Comparison of ENCODE assay signal across 8 cellular contexts in the genomic region with DNA sequence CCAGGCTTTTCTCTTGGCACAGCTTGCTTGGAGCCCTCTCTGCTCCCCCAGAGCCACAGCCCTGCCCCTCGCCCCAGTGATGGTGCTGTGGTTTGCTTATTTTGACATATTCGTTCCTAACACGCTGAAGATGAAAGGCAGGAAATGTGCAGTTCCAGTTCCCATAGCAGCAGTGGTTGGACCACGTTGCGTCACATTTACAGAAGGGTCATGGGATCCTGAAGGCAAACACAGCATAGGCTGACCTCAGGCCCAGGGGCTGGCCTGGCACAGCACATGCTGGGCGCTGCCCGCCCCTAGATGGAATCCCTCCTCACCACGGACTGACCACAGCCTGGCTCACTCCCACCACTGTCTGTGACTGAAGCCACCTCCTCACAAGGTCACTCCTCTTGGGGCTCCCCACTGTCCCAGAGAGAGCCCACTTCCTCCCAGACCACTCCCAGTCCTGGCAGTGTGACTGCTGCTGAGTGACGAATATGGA. TPM values are rescaled to one million over a fixed set of nuclear protein-coding genes. Genes with fewer than 3 reads are reported as not detected.
A peak's percentile ranks its signal among the peaks of the same experiment; 100 is the strongest.
DNase-seq lines count a peak whose midpoint lies in the region; ATAC-seq lines count a peak whose summit lies in the region.

No MANE protein-coding gene starts in this region.

- H3K4me3 ChIP-seq in stomach smooth muscle (ENCODE audit: low read length in 2 of 2) = peak overlapping the region in 1 of 2 donors; percentile 29

- peaks cover 25% of the 10 kb centered on the region for H3K4me1 Mint-ChIP-seq in central memory CD8-positive, alpha-beta T cell
- peaks cover 36 to 66% (median 57%) of the 10 kb centered on the region in 4 donors for H3K4me1 Mint-ChIP-seq in naive thymus-derived CD8-positive, alpha-beta T cell

- H3K4me3 Mint-ChIP-seq in central memory CD8-positive, alpha-beta T cell = peak overlapping the region; percentile 40
- peak overlapping the region; percentile 52 to 80 (median 70) for H3K4me3 Mint-ChIP-seq in naive thymus-derived CD8-positive, alpha-beta T cell

- H3K4me1 ChIP-seq in stomach smooth muscle (ENCODE audit: control insufficient read depth, insufficient read depth, low read length) = peaks cover 48% of the 10 kb centered on the region

- no peaks in the 10 kb centered on the region for H3K27me3 ChIP-seq in stomach smooth muscle (ENCODE audit: control insufficient read depth in 1 of 2, insufficient read depth in 2 of 2, low read length in 2 of 2)

- no peaks in the 10 kb centered on the region for H3K9me3 Mint-ChIP-seq in central memory CD8-positive, alpha-beta T cell
- H3K9me3 Mint-ChIP-seq in naive thymus-derived CD8-positive, alpha-beta T cell = no peaks in the 10 kb centered on the region

- H3K36me3 Mint-ChIP-seq in central memory CD8-positive, alpha-beta T cell (ENCODE audit: insufficient read depth) = peaks cover 14% of the 10 kb centered on the region
- H3K36me3 Mint-ChIP-seq in naive thymus-derived CD8-positive, alpha-beta T cell = no peaks in the 10 kb centered on the region

- H3K27ac ChIP-seq in stomach smooth muscle (ENCODE audit: low read length) = peak overlapping the region; percentile 31

- H3K27me3 Mint-ChIP-seq in central memory CD8-positive, alpha-beta T cell = no peaks in the 10 kb centered on the region
- peaks cover 0 to 2% (median 0%) of the 10 kb centered on the region in 5 donors for H3K27me3 Mint-ChIP-seq in naive thymus-derived CD8-positive, alpha-beta T cell

- H3K27ac Mint-ChIP-seq in central memory CD8-positive, alpha-beta T cell (ENCODE audit: low read depth) = peak overlapping the region; percentile 91
- H3K27ac Mint-ChIP-seq in naive thymus-derived CD8-positive, alpha-beta T cell = peak overlapping the region; percentile 89 to 100 (median 99)

- POLR2A ChIA-PET in naive thymus-derived CD8-positive, alpha-beta T cell (lab: Charles Lee) = interaction anchor here (1.0 to 1.4 kb wide), 3 partner anchors 9 to 29 kb away, joined by 3 read pairs; no protein-coding TSS in a partner anchor

- H3K9ac ChIP-seq in stomach smooth muscle (ENCODE audit: low read length in 2 of 2) = no peak overlapping the region

- DNase-seq in EL (peak; percentile 98), HuH-7 (ENCODE audit: low spot score) (no peak), middle frontal gyrus (ENCODE audit: extremely low spot score, low spot score) (no peak)
- peak; percentile 54 to 56 for DNase-seq in activated CD4-positive, alpha-beta T cell treated with anti-CD3 and anti-CD28 coated beads for 4 hours
- DNase-seq in central memory CD8-positive, alpha-beta T cell (ENCODE audit: low spot score in 2 of 2) = peak; percentile 64 to 87
- peak; percentile 48 to 97 (median 92) for DNase-seq in naive thymus-derived CD8-positive, alpha-beta T cell

- ATAC-seq in HG03442 (IDR thresholded peaks at IDR 0.05; ENCODE audit: unreplicated experiment) = peak; percentile 86
- ATAC-seq in central memory CD8-positive, alpha-beta T cell (replicated peaks; ENCODE audit: extremely low read depth, poor library complexity, severe bottlenecking) = peak; percentile 95
- peak; percentile 86 to 90 for ATAC-seq in naive thymus-derived CD8-positive, alpha-beta T cell

- no peaks in the 10 kb centered on the region for H3K9me3 ChIP-seq in stomach smooth muscle (ENCODE audit: control insufficient read depth in 2 of 2, low read length in 2 of 2)

- H3K36me3 ChIP-seq in stomach smooth muscle (ENCODE audit: control insufficient read depth in 2 of 2, insufficient read depth in 2 of 2, low read length in 2 of 2) = no peaks in the 10 kb centered on the region

RNA-seq across cellular contexts. Expression of a gene that starts 14.2 kb away (rescaled TPM):
- not detected for total RNA-seq in naive thymus-derived CD8-positive, alpha-beta T cell
- polyA plus RNA-seq in naive thymus-derived CD8-positive, alpha-beta T cell = not detected

Comparison
In these comparisons a context has a peak if more than half of its experiments do, and no peak if none do; other contexts are left out.
1. DNase-seq: peak in EL (single experiment), activated CD4-positive, alpha-beta T cell treated with anti-CD3 and anti-CD28 coated beads for 4 hours (2 of 2), central memory CD8-positive, alpha-beta T cell (2 of 2) and naive thymus-derived CD8-positive, alpha-beta T cell (10 of 10); none in HuH-7 (single experiment) and middle frontal gyrus (single experiment).
2. Peak in every context shown above with its lines, with median percentiles within 50 percentile points of each other: ATAC-seq.